ENCODE assay signal across 12 cellular contexts in genomic region chr20:32559753-32560380, GRCh38. TPM values are rescaled to one million over a fixed set of nuclear protein-coding genes. Genes with fewer than 3 reads are reported as not detected.
DNase-seq lines count a peak whose midpoint lies in the region; ATAC-seq and TF ChIP-seq lines count a peak whose summit lies in the region.
"Had no signal": no experiment of that assay in that cellular context is flagged by ENCODE, and none has a peak within 500 bp of the region (broad histone marks: within the 10 kb centered on the region; RNA-seq: fewer than 3 reads in every experiment).

No MANE protein-coding gene starts in this region.

- no peaks in the 10 kb centered on the region for H3K36me3 Mint-ChIP-seq in activated CD8-positive, alpha-beta T cell treated with anti-CD3 and anti-CD28 coated beads for 36 hours (ENCODE audit: low read depth)
- H3K36me3 Mint-ChIP-seq in activated CD8-positive, alpha-beta T cell treated with anti-CD3 and anti-CD28 coated beads, Interleukin-2, amount 10 ng/mL, durations not matched to agents 7 days and 5 days (ENCODE audit: low read depth), result peaks cover 3% of the 10 kb centered on the region
- H3K36me3 Mint-ChIP-seq in glutamatergic neuron (ENCODE audit: unreplicated experiment), result peaks cover 5% of the 10 kb centered on the region
- H3K36me3 Mint-ChIP-seq in stimulated activated memory B cell treated with anti-CD40 and anti-IgM and Interleukin-4, amounts not matched to agents 10 μg/mL and 1 μg/mL and 100 μg/mL, for 72 hours, result peaks cover 5% of the 10 kb centered on the region

- intact Hi-C loops in activated CD8-positive, alpha-beta T cell treated with anti-CD3 and anti-CD28 coated beads for 36 hours (cut with micrococcal nuclease), result no loop called here

- H3K36me3 ChIP-seq in SJSA1, result no peaks in the 10 kb centered on the region

- CTCF ChIA-PET in activated CD8-positive, alpha-beta T cell treated with anti-CD3 and anti-CD28 coated beads for 36 hours (lab: Charles Lee), result no interaction called here
- CTCF ChIA-PET in activated CD8-positive, alpha-beta T cell treated with anti-CD3 and anti-CD28 coated beads, Interleukin-2, amount 10 ng/mL, durations not matched to agents 7 days and 5 days (lab: Charles Lee), result interaction anchor here (0.8 to 1.2 kb wide), 3 partner anchors 20 to 98 kb away, joined by 3 read pairs; no protein-coding TSS in a partner anchor

- H3K27me3 ChIP-seq in SJSA1 (replicated peaks), result no peaks in the 10 kb centered on the region

- no peaks in the 10 kb centered on the region for H3K9me3 ChIP-seq in SJSA1 (replicated peaks)

- POLR2A ChIA-PET in activated CD8-positive, alpha-beta T cell treated with anti-CD3 and anti-CD28 coated beads for 36 hours (lab: Charles Lee), result interaction anchor here (1.9 to 8.8 kb wide), 2 partner anchors 14 to 22 kb away, joined by 7 to 57 read pairs; no protein-coding TSS in a partner anchor
- POLR2A ChIA-PET in activated CD8-positive, alpha-beta T cell treated with anti-CD3 and anti-CD28 coated beads, Interleukin-2, amount 10 ng/mL, durations not matched to agents 7 days and 5 days (lab: Charles Lee), result interaction anchor here (1.3 kb wide), 1 partner anchor 20 kb away, joined by 4 read pairs; no protein-coding TSS in a partner anchor

- no peak for TF ChIP-seq CTCF in activated CD8-positive, alpha-beta T cell treated with anti-CD3 and anti-CD28 coated beads for 36 hours (IDR thresholded peaks at IDR 0.05)
- no peak for TF ChIP-seq CTCF in glutamatergic neuron (IDR thresholded peaks at IDR 0.05; ENCODE audit: partially characterized antibody, unreplicated experiment)

- no peaks in the 10 kb centered on the region for H3K27me3 Mint-ChIP-seq in activated CD8-positive, alpha-beta T cell treated with anti-CD3 and anti-CD28 coated beads for 36 hours
- no peaks in the 10 kb centered on the region for H3K27me3 Mint-ChIP-seq in activated CD8-positive, alpha-beta T cell treated with anti-CD3 and anti-CD28 coated beads, Interleukin-2, amount 10 ng/mL, durations not matched to agents 7 days and 5 days (ENCODE audit: low read depth)
- peaks cover 28% of the 10 kb centered on the region for H3K27me3 Mint-ChIP-seq in glutamatergic neuron (ENCODE audit: unreplicated experiment)
- peaks cover 10% of the 10 kb centered on the region for H3K27me3 Mint-ChIP-seq in stimulated activated memory B cell treated with anti-CD40 and anti-IgM and Interleukin-4, amounts not matched to agents 10 μg/mL and 1 μg/mL and 100 μg/mL, for 72 hours

- no peak overlapping the region for H3K4me3 Mint-ChIP-seq in activated CD8-positive, alpha-beta T cell treated with anti-CD3 and anti-CD28 coated beads for 36 hours
- H3K4me3 Mint-ChIP-seq in activated CD8-positive, alpha-beta T cell treated with anti-CD3 and anti-CD28 coated beads, Interleukin-2, amount 10 ng/mL, durations not matched to agents 7 days and 5 days, result no peak overlapping the region
- peak overlapping the region; percentile 36 for H3K4me3 Mint-ChIP-seq in glutamatergic neuron (ENCODE audit: unreplicated experiment)
- no peak overlapping the region for H3K4me3 Mint-ChIP-seq in stimulated activated memory B cell treated with anti-CD40 and anti-IgM and Interleukin-4, amounts not matched to agents 10 μg/mL and 1 μg/mL and 100 μg/mL, for 72 hours

- H3K4me1 Mint-ChIP-seq in activated CD8-positive, alpha-beta T cell treated with anti-CD3 and anti-CD28 coated beads for 36 hours (ENCODE audit: low read depth), result peaks cover 60% of the 10 kb centered on the region
- peaks cover 27% of the 10 kb centered on the region for H3K4me1 Mint-ChIP-seq in activated CD8-positive, alpha-beta T cell treated with anti-CD3 and anti-CD28 coated beads, Interleukin-2, amount 10 ng/mL, durations not matched to agents 7 days and 5 days (ENCODE audit: low read depth)
- H3K4me1 Mint-ChIP-seq in glutamatergic neuron (ENCODE audit: low read depth, unreplicated experiment), result peaks cover 45% of the 10 kb centered on the region
- peaks cover 46% of the 10 kb centered on the region for H3K4me1 Mint-ChIP-seq in stimulated activated memory B cell treated with anti-CD40 and anti-IgM and Interleukin-4, amounts not matched to agents 10 μg/mL and 1 μg/mL and 100 μg/mL, for 72 hours

- H3K4me1 ChIP-seq in SJSA1 (replicated peaks), result peaks cover 18% of the 10 kb centered on the region

- H3K4me3 ChIP-seq in SJSA1, result no peak overlapping the region
- H3K4me3 ChIP-seq: smooth muscle cell had no signal

- H3K27ac ChIP-seq in SJSA1, result peak overlapping the region; percentile 36

- no peaks in the 10 kb centered on the region for H3K9me3 Mint-ChIP-seq in activated CD8-positive, alpha-beta T cell treated with anti-CD3 and anti-CD28 coated beads for 36 hours
- H3K9me3 Mint-ChIP-seq in activated CD8-positive, alpha-beta T cell treated with anti-CD3 and anti-CD28 coated beads, Interleukin-2, amount 10 ng/mL, durations not matched to agents 7 days and 5 days (ENCODE audit: insufficient read depth), result no peaks in the 10 kb centered on the region
- peaks cover 38% of the 10 kb centered on the region for H3K9me3 Mint-ChIP-seq in glutamatergic neuron (ENCODE audit: unreplicated experiment)
- no peaks in the 10 kb centered on the region for H3K9me3 Mint-ChIP-seq in stimulated activated memory B cell treated with anti-CD40 and anti-IgM and Interleukin-4, amounts not matched to agents 10 μg/mL and 1 μg/mL and 100 μg/mL, for 72 hours
- H3K9me3 Mint-ChIP-seq: activated T-helper 2 cell treated with anti-CD3 and anti-CD28 coated beads, Interferon-gamma antibody, Interleukin-2, Interleukin-4, amounts not matched to agents 10 μg/mL and 5 μg/mL and 100 μg/mL, durations not matched to agents 14 hours and 24 hours and 36 hours had no signal

- no peak for DNase-seq in activated CD8-positive, alpha-beta T cell treated with anti-CD3 and anti-CD28 coated beads for 36 hours
- DNase-seq in activated CD8-positive, alpha-beta T cell treated with anti-CD3 and anti-CD28 coated beads, Interleukin-2, amount 10 ng/mL, durations not matched to agents 7 days and 5 days, result no peak
- DNase-seq in SJSA1 (ENCODE audit: low read depth in 1 of 2, low spot score in 2 of 2) (peak; percentile 85 to 89), glutamatergic neuron (peak; percentile 68), NCI-H1092 (lab: John Stamatoyannopoulos, UW) (no peak), GDM1 (lab: John Stamatoyannopoulos, UW) (no peak)
- DNase-seq: Kasumi-1 had no signal

- no peak for ATAC-seq in activated CD8-positive, alpha-beta T cell treated with anti-CD3 and anti-CD28 coated beads for 36 hours
- ATAC-seq in activated CD8-positive, alpha-beta T cell treated with anti-CD3 and anti-CD28 coated beads, Interleukin-2, amount 10 ng/mL, durations not matched to agents 7 days and 5 days, result no peak
- peak; percentile 11 for ATAC-seq in stimulated activated memory B cell treated with anti-CD40 and anti-IgM and Interleukin-4, amounts not matched to agents 10 μg/mL and 1 μg/mL and 100 μg/mL, for 72 hours
- no peak for ATAC-seq in GM18867 (IDR thresholded peaks at IDR 0.05; ENCODE audit: unreplicated experiment)
- ATAC-seq: activated CD4-positive, CD25-positive, alpha-beta regulatory T cell treated with anti-CD3 and anti-CD28 coated beads, Interleukin-2, amount 50 U/mL, for 24 hours had no signal

- peak overlapping the region; percentile 63 for H3K27ac Mint-ChIP-seq in activated CD8-positive, alpha-beta T cell treated with anti-CD3 and anti-CD28 coated beads for 36 hours
- no peak overlapping the region for H3K27ac Mint-ChIP-seq in activated CD8-positive, alpha-beta T cell treated with anti-CD3 and anti-CD28 coated beads, Interleukin-2, amount 10 ng/mL, durations not matched to agents 7 days and 5 days
- H3K27ac Mint-ChIP-seq in glutamatergic neuron (ENCODE audit: unreplicated experiment), result no peak overlapping the region
- H3K27ac Mint-ChIP-seq in stimulated activated memory B cell treated with anti-CD40 and anti-IgM and Interleukin-4, amounts not matched to agents 10 μg/mL and 1 μg/mL and 100 μg/mL, for 72 hours, result peak overlapping the region; percentile 81
- H3K27ac Mint-ChIP-seq: activated T-helper 2 cell treated with anti-CD3 and anti-CD28 coated beads, Interferon-gamma antibody, Interleukin-2, Interleukin-4, amounts not matched to agents 10 μg/mL and 5 μg/mL and 100 μg/mL, durations not matched to agents 14 hours and 24 hours and 36 hours had no signal

RNA-seq across cellular contexts. Expression of gene NOL4L, which starts 25.3 kb away (rescaled TPM):
- 10 to 100 TPM; 23.3 to 23.9 TPM for total RNA-seq in activated CD8-positive, alpha-beta T cell treated with anti-CD3 and anti-CD28 coated beads for 36 hours
- 10 to 100 TPM; 22.2 to 24.5 TPM for total RNA-seq in activated CD8-positive, alpha-beta T cell treated with anti-CD3 and anti-CD28 coated beads, Interleukin-2, amount 10 ng/mL, durations not matched to agents 7 days and 5 days
- 11.4 and 13.4 TPM in 2 replicates for total RNA-seq in SJSA1 (2014; rRNA removed; shearing (Covaris generic))
- total RNA-seq in glutamatergic neuron (ENCODE audit: unreplicated experiment), result 106 TPM

Comparison
In these comparisons a context has a peak if more than half of its experiments do, and no peak if none do; other contexts are left out.
1. H3K27ac Mint-ChIP-seq: peak in activated CD8-positive, alpha-beta T cell treated with anti-CD3 and anti-CD28 coated beads for 36 hours (single experiment) and stimulated activated memory B cell treated with anti-CD40 and anti-IgM and Interleukin-4, amounts not matched to agents 10 μg/mL and 1 μg/mL and 100 μg/mL, for 72 hours (single experiment); none in activated CD8-positive, alpha-beta T cell treated with anti-CD3 and anti-CD28 coated beads, Interleukin-2, amount 10 ng/mL, durations not matched to agents 7 days and 5 days (single experiment) and glutamatergic neuron (single experiment).
2. DNase-seq: peak in SJSA1 (2 of 2) and glutamatergic neuron (single experiment); none in activated CD8-positive, alpha-beta T cell treated with anti-CD3 and anti-CD28 coated beads for 36 hours (single experiment), activated CD8-positive, alpha-beta T cell treated with anti-CD3 and anti-CD28 coated beads, Interleukin-2, amount 10 ng/mL, durations not matched to agents 7 days and 5 days (single experiment), NCI-H1092 (single experiment) and GDM1 (single experiment).